ENCODE assay signal across 8 cellular contexts in the genomic region with DNA sequence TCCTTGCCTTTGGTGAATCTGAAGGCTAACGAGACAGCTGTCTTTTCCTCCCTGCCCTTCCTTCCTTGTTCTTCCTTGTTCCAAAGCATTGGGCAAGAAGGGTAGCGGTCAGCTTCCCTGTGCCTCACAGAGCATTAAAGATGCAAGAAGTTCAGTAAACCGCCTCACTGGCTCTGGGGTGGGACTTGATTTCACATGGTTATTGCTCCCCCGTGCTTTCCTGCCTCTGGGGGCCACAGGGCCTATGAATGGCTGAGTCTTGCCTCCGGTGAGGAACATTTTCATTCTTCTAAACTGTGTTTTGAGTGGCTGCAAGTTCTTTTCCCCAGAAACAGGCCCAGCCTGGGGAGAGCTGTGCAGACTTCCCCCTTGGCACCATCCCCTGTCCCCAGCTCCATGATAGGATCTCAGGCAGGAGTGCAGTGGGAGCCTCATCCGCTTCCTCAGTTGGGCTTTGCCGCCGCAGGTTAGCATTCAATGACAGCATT. TPM values are rescaled to one million over a fixed set of nuclear protein-coding genes. Genes with fewer than 3 reads are reported as not detected.
DNase-seq lines count a peak whose midpoint lies in the region; ATAC-seq and TF ChIP-seq lines count a peak whose summit lies in the region.

No MANE protein-coding gene starts in this region.

- peak overlapping the region; percentile 86 to 95 (median 89) for H3K27ac Mint-ChIP-seq in nephron

- 35 to 45% methylated on average over 7 of the region's 8 CpGs for WGBS in esophagus squamous epithelium, 2 donors

- H3K27me3 ChIP-seq in RWPE2 (ENCODE audit: insufficient read depth, poor library complexity, severe bottlenecking) (no peaks in the 10 kb centered on the region), esophagus squamous epithelium (no peaks in the 10 kb centered on the region)

- H3K36me3 ChIP-seq in RWPE2 (ENCODE audit: low read depth) = no peaks in the 10 kb centered on the region
- H3K36me3 ChIP-seq in esophagus squamous epithelium = no peaks in the 10 kb centered on the region

- ATAC-seq in RWPE2 (ENCODE audit: low read depth) = no peak
- no peak for ATAC-seq in HG02870 (IDR thresholded peaks at IDR 0.05; ENCODE audit: unreplicated experiment)
- no peak for ATAC-seq in GM18907 (IDR thresholded peaks at IDR 0.05; ENCODE audit: unreplicated experiment)

- no peaks in the 10 kb centered on the region for H3K9me3 ChIP-seq in RWPE2 (ENCODE audit: severe bottlenecking)
- H3K9me3 ChIP-seq in esophagus squamous epithelium = no peaks in the 10 kb centered on the region

- no peaks in the 10 kb centered on the region for H3K36me3 Mint-ChIP-seq in nephron (ENCODE audit: low read depth)

- peaks cover 15% of the 10 kb centered on the region for H3K27me3 Mint-ChIP-seq in nephron (ENCODE audit: low read depth)

- DNase-seq in EH (ENCODE audit: low read depth) = peak; percentile 48
- DNase-seq in RWPE2 (ENCODE audit: low spot score) = no peak
- DNase-seq in esophagus squamous epithelium (lab: John Stamatoyannopoulos, UW) = no peak
- DNase-seq in SHP77 treated with DMSO at 0.1 percent for 48 hours (lab: John Stamatoyannopoulos, UW) = no peak
- DNase-seq in middle frontal gyrus (ENCODE audit: extremely low spot score, low spot score) = no peak

- no peaks in the 10 kb centered on the region for H3K9me3 Mint-ChIP-seq in nephron

- peaks cover 10% of the 10 kb centered on the region for H3K4me1 ChIP-seq in RWPE2 (ENCODE audit: insufficient read depth, poor library complexity, severe bottlenecking)
- peaks cover 23 to 85% (median 47%) of the 10 kb centered on the region in 3 donors for H3K4me1 ChIP-seq in esophagus squamous epithelium

- peak overlapping the region; percentile 83 for H3K4me3 ChIP-seq in RWPE2 (ENCODE audit: severe bottlenecking)
- H3K4me3 ChIP-seq in esophagus squamous epithelium = peak overlapping the region; percentile 86 to 94 (median 91)

- no peak for TF ChIP-seq CTCF in RWPE2 (IDR thresholded peaks at IDR 0.05; ENCODE audit: poor library complexity, severe bottlenecking)
- no peak for TF ChIP-seq CTCF in esophagus squamous epithelium (IDR thresholded peaks at IDR 0.05)
- no peak for TF ChIP-seq CTCF in nephron (IDR thresholded peaks at IDR 0.05; ENCODE audit: unreplicated experiment in 3 of 3)

- H3K27ac ChIP-seq in RWPE2 (ENCODE audit: poor library complexity, severe bottlenecking) = no peak overlapping the region
- H3K27ac ChIP-seq in esophagus squamous epithelium = peak overlapping the region; percentile 89 to 97 (median 96)

- H3K4me1 Mint-ChIP-seq in nephron = peaks cover 50% of the 10 kb centered on the region

- TF ChIP-seq POLR2A in esophagus squamous epithelium (IDR thresholded peaks at IDR 0.05) = peak in 1 of 4 donors; percentile 21

- H3K4me3 Mint-ChIP-seq in nephron = peak overlapping the region; percentile 94 to 100 (median 99)

- intact Hi-C loops in esophagus squamous epithelium (cut with DNase I) = no loop called here

RNA-seq across cellular contexts. Expression of a gene that starts 1.5 kb away (rescaled TPM):
- total RNA-seq in esophagus squamous epithelium = 10 to 100 TPM in 2 of 4 donors, 1 to 10 TPM in 2; 5.5 to 18.3 (median 11.2) TPM
